Comparison of ENCODE assay signal across 10 cellular contexts in genomic region chr7:28708033-28708451, GRCh38.
DNase-seq lines count a peak whose midpoint lies in the region; ATAC-seq and TF ChIP-seq lines count a peak whose summit lies in the region.
"Had no signal": no experiment of that assay in that cellular context is flagged by ENCODE, and none has a peak within 500 bp of the region (broad histone marks: within the 10 kb centered on the region; RNA-seq: fewer than 3 reads in every experiment).

No MANE protein-coding gene starts in this region.

- TF ChIP-seq CTCF in Caco-2 (IDR thresholded peaks at IDR 0.05; ENCODE audit: insufficient read depth in 1 of 2, low read depth in 1 of 2, low read length in 1 of 2, severe bottlenecking in 1 of 2, unreplicated experiment in 1 of 2) (no peak), heart left ventricle (IDR thresholded peaks at IDR 0.05) (no peak), osteoblast (IDR thresholded peaks at IDR 0.05; ENCODE audit: extremely low read depth, low read depth, low read length) (no peak)

- no peak overlapping the region for H3K27ac Mint-ChIP-seq in Caco-2 (ENCODE audit: unreplicated experiment)

- 0 out of 2 replicates have a peak overlapping the region, but pooled peaks have one; percentile 13 for H3K4me3 ChIP-seq in Caco-2 (ENCODE audit: low read depth, low read length)
- peak overlapping the region; percentile 82 for H3K4me3 ChIP-seq in SK-N-MC
- no peak overlapping the region for H3K4me3 ChIP-seq in heart left ventricle
- peak overlapping the region; percentile 51 for H3K4me3 ChIP-seq in osteoblast (ENCODE audit: insufficient read depth, low read length)

- H3K36me3 Mint-ChIP-seq in Caco-2 (ENCODE audit: insufficient read depth, unreplicated experiment): no peaks in the 10 kb centered on the region

- no peaks in the 10 kb centered on the region; the same call in 1 of the 2 replicates for H3K27me3 ChIP-seq in Caco-2 (replicated peaks; ENCODE audit: control insufficient read depth, insufficient read depth, low read length)
- H3K27me3 ChIP-seq in heart left ventricle: no peaks in the 10 kb centered on the region
- H3K27me3 ChIP-seq in osteoblast (ENCODE audit: insufficient read depth, low read length): no peaks in the 10 kb centered on the region

- H3K4me2 ChIP-seq in osteoblast (ENCODE audit: insufficient read depth, low read length): peak overlapping the region; percentile 69

- peak overlapping the region; percentile 24 for H3K9ac ChIP-seq in SK-N-MC (ENCODE audit: insufficient read length)

- peak overlapping the region; percentile 73 for H3K27ac ChIP-seq in SK-N-MC
- peak overlapping the region in 1 of 12 donors; percentile 59 for H3K27ac ChIP-seq in heart left ventricle
- H3K27ac ChIP-seq in osteoblast (ENCODE audit: low read depth, low read length): peak overlapping the region; percentile 58

- POLR2A ChIA-PET in Caco-2 (lab: Charles Lee): no interaction called here

- H4K20me1 ChIP-seq in osteoblast (ENCODE audit: insufficient read depth, low read length): peaks cover 5% of the 10 kb centered on the region

- TF ChIP-seq POLR2A in heart left ventricle (IDR thresholded peaks at IDR 0.05): no peak

- peak in 3 of 4 donors; percentile 43 to 69 (median 59) for ATAC-seq in heart left ventricle

- no peaks in the 10 kb centered on the region for H3K79me2 ChIP-seq in osteoblast (ENCODE audit: insufficient read depth, low read length)

- CTCF ChIA-PET in Caco-2 (lab: Charles Lee): no interaction called here

- no peaks in the 10 kb centered on the region for H3K4me1 ChIP-seq in Caco-2
- H3K4me1 ChIP-seq in heart left ventricle: peaks cover 0 to 34% (median 12%) of the 10 kb centered on the region in 12 donors
- H3K4me1 ChIP-seq in osteoblast (ENCODE audit: insufficient read depth, low read length): peaks cover 15% of the 10 kb centered on the region

- peak overlapping the region; percentile 50 for H3K4me3 Mint-ChIP-seq in Caco-2 (ENCODE audit: unreplicated experiment)

- WGBS in heart left ventricle, 4 donors: 64 to 78% (median 70%) methylated on average over 6 of the region's 6 CpGs

- intact Hi-C loops in Caco-2 (cut with micrococcal nuclease; ENCODE audit: unreplicated experiment): no loop called here
- intact Hi-C loops in heart left ventricle (cut with DNase I): no loop called here

- H3K36me3 ChIP-seq in Caco-2 (ENCODE audit: control insufficient read depth, insufficient read depth, low read length) (no peaks in the 10 kb centered on the region), SK-N-MC (ENCODE audit: insufficient read depth, low read length) (no peaks in the 10 kb centered on the region), heart left ventricle (peaks cover 0 to 4% (median 0%) of the 10 kb centered on the region in 9 donors), osteoblast (ENCODE audit: insufficient read depth, low read length) (no peaks in the 10 kb centered on the region)

- H3K9me3 ChIP-seq in Caco-2 (no peaks in the 10 kb centered on the region), SK-N-MC (ENCODE audit: low read depth, low read length) (no peaks in the 10 kb centered on the region), heart left ventricle (no peaks in the 10 kb centered on the region), osteoblast (ENCODE audit: low read depth, low read length) (no peaks in the 10 kb centered on the region)

- no peaks in the 10 kb centered on the region for H3K9me3 Mint-ChIP-seq in Caco-2 (ENCODE audit: unreplicated experiment)

- peak overlapping the region; percentile 63 for H2AFZ ChIP-seq in osteoblast (ENCODE audit: low read length)

- no TSS peak for BruUV-seq in Caco-2 (replicated peaks; lab: Mats Ljungman, UMichigan)

- H3K4me1 Mint-ChIP-seq in Caco-2 (ENCODE audit: low read depth, unreplicated experiment): no peaks in the 10 kb centered on the region

- peaks cover 6% of the 10 kb centered on the region for H3K27me3 Mint-ChIP-seq in Caco-2 (ENCODE audit: insufficient read depth, unreplicated experiment)

- DNase-seq in Caco-2 (no peak), SK-N-MC (ENCODE audit: low read depth, low spot score) (peak; percentile 26), heart left ventricle (no peak), osteoblast (ENCODE audit: insufficient read length, low spot score, missing footprints) (no peak), NCI-H748 treated with DMSO at 0.1 percent for 48 hours (lab: John Stamatoyannopoulos, UW) (no peak), NCI-H2029 (lab: John Stamatoyannopoulos, UW) (no peak), globus pallidus (ENCODE audit: low spot score) (no peak)
- DNase-seq in stimulated activated naive CD4-positive, alpha-beta T cell treated with Interleukin-2 at 50 U/mL for 16 hours (lab: John Stamatoyannopoulos, UW): no peak
- DNase-seq: KBM-7, NCI-H510A treated with DMSO at 0.1 percent for 48 hours had no signal

Comparison
In these comparisons a context has a peak if more than half of its experiments do, and no peak if none do; other contexts are left out.
1. H3K4me3 ChIP-seq: peak in Caco-2 (single experiment), SK-N-MC (single experiment) and osteoblast (single experiment); none in heart left ventricle (0 of 12).